17 cellular contexts compared by ENCODE assay signal in genomic region chr11:46607516-46607915, GRCh38. TPM values are rescaled to one million over a fixed set of nuclear protein-coding genes. Genes with fewer than 3 reads are reported as not detected.
DNase-seq lines count a peak whose midpoint lies in the region; ATAC-seq and TF ChIP-seq lines count a peak whose summit lies in the region.
"Had no signal": no experiment of that assay in that cellular context is flagged by ENCODE, and none has a peak within 500 bp of the region (broad histone marks: within the 10 kb centered on the region; RNA-seq: fewer than 3 reads in every experiment).

No MANE protein-coding gene starts in this region.

- peaks cover 11% of the 10 kb centered on the region for H3K4me1 ChIP-seq in A673 (ENCODE audit: insufficient read depth, low read length, poor library complexity, severe bottlenecking)
- H3K4me1 ChIP-seq: SJCRH30 had no signal

- DNase-seq in A673 (ENCODE audit: low spot score) (peak; percentile 62), NCI-H446 treated with DMSO at 0.1 percent for 48 hours (lab: John Stamatoyannopoulos, UW) (peak; percentile 26), amniotic epithelial cell (ENCODE audit: low read depth) (peak; percentile 29), retinal pigment epithelial cell (ENCODE audit: low read depth) (peak; percentile 88), nucleus accumbens (lab: John Stamatoyannopoulos, UW) (no peak), MV-4-11 (lab: John Stamatoyannopoulos, UW) (no peak)
- DNase-seq: EL, GF-D8, Kasumi-1, NCI-H1417 treated with DMSO at 0.1 percent for 48 hours, NCI-H187, NCI-H2227 treated with DMSO at 0.1 percent for 48 hours, NCI-H510A treated with DMSO at 0.1 percent for 48 hours, NCI-H774, OCI-M1, SJCRH30 had no signal

- H3K4me3 ChIP-seq in A673 (ENCODE audit: low read depth, low read length, poor library complexity, severe bottlenecking) = no peak overlapping the region
- H3K4me3 ChIP-seq in retinal pigment epithelial cell (ENCODE audit: low read length) = no peak overlapping the region
- H3K4me3 ChIP-seq: SJCRH30 had no signal

- POLR2A ChIA-PET in A673 (lab: Charles Lee; ENCODE audit: low non-redundant PET) = interaction anchor here (0.5 to 0.6 kb wide), 2 partner anchors 57 to 988 kb away, joined by 3 to 5 read pairs; no protein-coding TSS in a partner anchor

- BruUV-seq in A673 (replicated peaks; lab: Mats Ljungman, UMichigan) = no TSS peak

- intact Hi-C loops in A673 (cut with micrococcal nuclease; ENCODE audit: unreplicated experiment) = no loop called here

- H3K27ac ChIP-seq in A673 (ENCODE audit: low read depth, low read length, poor library complexity, severe bottlenecking) = no peak overlapping the region
- H3K27ac ChIP-seq: SJCRH30 had no signal

- H3K36me3 ChIP-seq in A673 (ENCODE audit: insufficient read depth, low read length, poor library complexity, severe bottlenecking) = no peaks in the 10 kb centered on the region
- H3K36me3 ChIP-seq: SJCRH30 had no signal

- no peaks in the 10 kb centered on the region for H3K27me3 ChIP-seq in A673 (replicated peaks; ENCODE audit: insufficient read depth, low read depth, low read length, poor library complexity)
- H3K27me3 ChIP-seq: SJCRH30 had no signal

- CTCF ChIA-PET in A673 (lab: Charles Lee) = interaction anchor here (0.6 kb wide), 2 partner anchors 8 to 87 kb away, joined by 4 to 5 read pairs; no protein-coding TSS in a partner anchor

- TF ChIP-seq CTCF in A673 (conservative IDR thresholded peaks at IDR 0.05; ENCODE audit: low read depth, low read length) (no peak), retinal pigment epithelial cell (conservative IDR thresholded peaks at IDR 0.05; ENCODE audit: low read depth, low read length) (no peak)

- no peak for ATAC-seq in GM21381 (IDR thresholded peaks at IDR 0.05; ENCODE audit: unreplicated experiment)

- H3K9me3 ChIP-seq in A673 (ENCODE audit: low read depth, low read length, poor library complexity, severe bottlenecking) = no peaks in the 10 kb centered on the region
- H3K9me3 ChIP-seq: SJCRH30 had no signal

RNA-seq across cellular contexts. Expression of gene HARBI1, which starts 9.5 kb away (rescaled TPM):
- total RNA-seq in A673 (2021) = 10.1 and 11.6 TPM in 2 replicates

RNA-seq across cellular contexts. Expression of gene ATG13, which starts 9.8 kb away (rescaled TPM):
- total RNA-seq in A673 (2021) = 155 and 158 TPM in 2 replicates

RNA-seq across cellular contexts. Expression of gene AMBRA1, which starts 13.7 kb away (rescaled TPM):
- 69.9 and 78.1 TPM in 2 replicates for total RNA-seq in A673 (2021)

Comparison
In these comparisons a context has a peak if more than half of its experiments do, and no peak if none do; other contexts are left out.
1. DNase-seq: peak in A673 (single experiment), NCI-H446 treated with DMSO at 0.1 percent for 48 hours (single experiment), amniotic epithelial cell (single experiment) and retinal pigment epithelial cell (single experiment); none in nucleus accumbens (0 of 56) and MV-4-11 (single experiment).